29 cellular contexts compared by ENCODE assay signal in genomic region chr1:205014772-205015171, GRCh38. TPM values are rescaled to one million over a fixed set of nuclear protein-coding genes. Genes with fewer than 3 reads are reported as not detected.
DNase-seq lines count a peak whose midpoint lies in the region; ATAC-seq, FAIRE-seq and TF ChIP-seq lines count a peak whose summit lies in the region.
"Had no signal": no experiment of that assay in that cellular context is flagged by ENCODE, and none has a peak within 500 bp of the region (broad histone marks: within the 10 kb centered on the region; RNA-seq: fewer than 3 reads in every experiment).

No MANE protein-coding gene starts in this region.

- ATAC-seq in K562 (no peak), GM19035 (IDR thresholded peaks at IDR 0.05; ENCODE audit: unreplicated experiment) (no peak)
- ATAC-seq: Panc1 had no signal

- CTCF ChIA-PET in K562 (lab: Yijun Ruan, JAX; ENCODE audit: low intra/inter-chr PET ratio): no interaction called here

- H3K79me2 ChIP-seq in K562 (ENCODE audit: control insufficient read depth, insufficient read depth, low read length) (no peaks in the 10 kb centered on the region), neural progenitor cell (ENCODE audit: low read depth) (no peaks in the 10 kb centered on the region)

- H3K4me3 ChIP-seq in K562 (no peak overlapping the region), neural progenitor cell (no peak overlapping the region), thyroid gland (replicated peaks in 1 of 3) (no peak overlapping the region)
- H3K4me3 ChIP-seq: cardiac muscle cell, HAP-1, heart left ventricle, SJSA1, smooth muscle cell had no signal

- H3K9me3 Mint-ChIP-seq in neural progenitor cell (no peaks in the 10 kb centered on the region), immature natural killer cell (no peaks in the 10 kb centered on the region)
- H3K9me3 Mint-ChIP-seq: activated naive CD4-positive, alpha-beta T cell treated with anti-CD3 and anti-CD28 coated beads, Interleukin-2, amount 10 ng/mL, durations not matched to agents 7 days and 5 days; T-helper 1 cell treated with Interleukin-12 subunit alpha and Interleukin-12 subunit beta and Interleukin-4 antibody, amounts not matched to agents 30 μg/mL and 1 μg/mL, for 36 hours had no signal

- H3K4me2 ChIP-seq in K562 (ENCODE audit: insufficient read depth, low read length): no peak overlapping the region
- peak overlapping the region; percentile 61 for H3K4me2 ChIP-seq in neural progenitor cell

- H3K27ac Mint-ChIP-seq in neural progenitor cell (no peak overlapping the region), immature natural killer cell (no peak overlapping the region)
- H3K27ac Mint-ChIP-seq: activated naive CD4-positive, alpha-beta T cell treated with anti-CD3 and anti-CD28 coated beads, Interleukin-2, amount 10 ng/mL, durations not matched to agents 7 days and 5 days; T-helper 1 cell treated with Interleukin-12 subunit alpha and Interleukin-12 subunit beta and Interleukin-4 antibody, amounts not matched to agents 30 μg/mL and 1 μg/mL, for 36 hours had no signal

- no peak for TF ChIP-seq RAD21 in K562 (CRISPR knock-in tag; conservative IDR thresholded peaks at IDR 0.05 in 1 of 2, IDR thresholded peaks at IDR 0.05 in 1 of 2)

- H3K4me1 Mint-ChIP-seq in neural progenitor cell (peaks cover 47% of the 10 kb centered on the region), immature natural killer cell (no peaks in the 10 kb centered on the region)
- H3K4me1 Mint-ChIP-seq: activated naive CD4-positive, alpha-beta T cell treated with anti-CD3 and anti-CD28 coated beads, Interleukin-2, amount 10 ng/mL, durations not matched to agents 7 days and 5 days had no signal

- in situ Hi-C loops in K562 (cut with MboI): no loop called here

- no peak for FAIRE-seq in K562 (lab: Jason Lieb, UNC)

- BruUV-seq in K562 (replicated peaks; lab: Mats Ljungman, UMichigan): no TSS peak

- no peaks in the 10 kb centered on the region for H3K9me1 ChIP-seq in K562 (ENCODE audit: control insufficient read depth, insufficient read depth, low read length)

- H4K20me1 ChIP-seq in K562 (replicated peaks; ENCODE audit: control insufficient read depth, insufficient read depth, low read length) (peaks cover 23% of the 10 kb centered on the region), neural progenitor cell (ENCODE audit: low read depth) (no peaks in the 10 kb centered on the region)

- no peak overlapping the region for H3K27ac ChIP-seq in K562 (ENCODE audit: extremely low read depth, low read depth, low read length)
- no peak overlapping the region for H3K27ac ChIP-seq in neural progenitor cell
- H3K27ac ChIP-seq in thyroid gland: no peak overlapping the region
- H3K27ac ChIP-seq: cardiac muscle cell, heart left ventricle, SJSA1 had no signal

- WGBS in K562 (ENCODE audit: insufficient coverage, low coverage, missing lambda C conversion rate): 2% methylated on average over 9 of the region's 10 CpGs
- WGBS in thyroid gland, 2 donors: 58 to 71% methylated on average over 10 of the region's 10 CpGs

- peaks cover 13% of the 10 kb centered on the region for H3K27me3 Mint-ChIP-seq in neural progenitor cell (ENCODE audit: insufficient read depth, low read depth)
- H3K27me3 Mint-ChIP-seq in immature natural killer cell (ENCODE audit: low read depth in 3 of 3): peaks cover 0 to 6% (median 1%) of the 10 kb centered on the region in 3 donors

- H3K27me3 ChIP-seq in K562 (ENCODE audit: control insufficient read depth in 2 of 2, insufficient read depth in 2 of 2, low read length in 2 of 2) (peaks cover 59 to 96% of the 10 kb centered on the region in 2 experiments), neural progenitor cell (no peaks in the 10 kb centered on the region), thyroid gland (no peaks in the 10 kb centered on the region)
- H3K27me3 ChIP-seq: heart left ventricle had no signal

- intact Hi-C loops in K562 (cut with micrococcal nuclease): no loop called here
- intact Hi-C loops in thyroid gland (cut with DNase I): no loop called here

- H3F3A ChIP-seq in neural progenitor cell (ENCODE audit: low read depth): peaks cover 29% of the 10 kb centered on the region

- POLR2A ChIA-PET in K562 (lab: Yijun Ruan, JAX): interaction anchor here (0.6 to 0.8 kb wide), 6 partner anchors 9 to 389 kb away, joined by 3 to 4 read pairs (median 3); no protein-coding TSS in a partner anchor

- H3K4me3 Mint-ChIP-seq in neural progenitor cell: no peak overlapping the region
- no peak overlapping the region for H3K4me3 Mint-ChIP-seq in immature natural killer cell
- H3K4me3 Mint-ChIP-seq: activated naive CD4-positive, alpha-beta T cell treated with anti-CD3 and anti-CD28 coated beads, Interleukin-2, amount 10 ng/mL, durations not matched to agents 7 days and 5 days; T-helper 1 cell treated with Interleukin-12 subunit alpha and Interleukin-12 subunit beta and Interleukin-4 antibody, amounts not matched to agents 30 μg/mL and 1 μg/mL, for 36 hours had no signal

- H3K9ac ChIP-seq in K562 (ENCODE audit: insufficient read depth in 1 of 2, low read depth in 2 of 2, low read length in 2 of 2) (no peak overlapping the region), neural progenitor cell (no peak overlapping the region)

- H2AFZ ChIP-seq in K562 (ENCODE audit: low read depth, low read length) (no peak overlapping the region), neural progenitor cell (replicated peaks) (no peak overlapping the region)

- H3K36me3 ChIP-seq in K562 (ENCODE audit: control insufficient read depth, insufficient read depth, low read length): no peaks in the 10 kb centered on the region
- H3K36me3 ChIP-seq in neural progenitor cell: no peaks in the 10 kb centered on the region
- no peaks in the 10 kb centered on the region for H3K36me3 ChIP-seq in thyroid gland
- H3K36me3 ChIP-seq: cardiac muscle cell, HAP-1, heart left ventricle, SJSA1 had no signal

- no peaks in the 10 kb centered on the region for H3K9me3 ChIP-seq in K562 (replicated peaks; ENCODE audit: control insufficient read depth, insufficient read depth, low read depth, low read length)
- no peaks in the 10 kb centered on the region for H3K9me3 ChIP-seq in neural progenitor cell (ENCODE audit: low read depth)
- H3K9me3 ChIP-seq in thyroid gland: no peaks in the 10 kb centered on the region
- H3K9me3 ChIP-seq: HAP-1, heart left ventricle, SJSA1 had no signal

- H3K4me1 ChIP-seq in K562 (replicated peaks in 1 of 2; ENCODE audit: control insufficient read depth in 2 of 2, insufficient read depth in 2 of 2, low read length in 2 of 2): no peaks in the 10 kb centered on the region
- peaks cover 34% of the 10 kb centered on the region for H3K4me1 ChIP-seq in neural progenitor cell
- peaks cover 9 to 22% of the 10 kb centered on the region in 2 donors for H3K4me1 ChIP-seq in thyroid gland
- H3K4me1 ChIP-seq: HAP-1, SJSA1 had no signal

- peak; percentile 64 to 81 for DNase-seq in NCI-H2081 (lab: John Stamatoyannopoulos, UW)
- no peak for DNase-seq in NCI-H2081 treated with DMSO at 0.1 percent for 48 hours (lab: John Stamatoyannopoulos, UW)
- peak; percentile 38 for DNase-seq in NCI-H1092 (lab: John Stamatoyannopoulos, UW)
- no peak for DNase-seq in K562 (ENCODE audit: extremely low read depth in 1 of 4, low spot score in 3 of 4)
- no peak for DNase-seq in neural progenitor cell (ENCODE audit: low spot score)
- no peak for DNase-seq in thyroid gland
- no peak for DNase-seq in immature natural killer cell
- DNase-seq: 8988T; activated CD4-positive, alpha-beta T cell treated with anti-CD3 and anti-CD28 coated beads for 48 hours; activated naive CD4-positive, alpha-beta T cell treated with anti-CD3 and anti-CD28 coated beads, Interleukin-2, amount 10 ng/mL, durations not matched to agents 7 days and 5 days; activated T-cell treated with anti-CD3 and anti-CD28 coated beads, Interleukin-2, amount 50 U/mL, for 48 hours; heart left ventricle; Karpas-422; left cardiac atrium; MV-4-11; NCI-H187 treated with DMSO at 0.1 percent for 48 hours; NCI-H510A; NK-92 treated with Interleukin-12 subunit alpha and Interleukin-12 subunit beta, amount 100 ng/mL, for 24 hours; stimulated activated CD4-positive, alpha-beta T cell treated with anti-CD3 and anti-CD28 coated beads, Interleukin-2, amount 100 ng/mL, for 24 hours had no signal

- no peak for TF ChIP-seq POLR2A in K562 (conservative IDR thresholded peaks at IDR 0.05)
- TF ChIP-seq POLR2A in thyroid gland (IDR thresholded peaks at IDR 0.05): no peak

- TF ChIP-seq EP300 in K562 (IDR thresholded peaks at IDR 0.05; ENCODE audit: low read length): no peak

- H3K36me3 Mint-ChIP-seq in neural progenitor cell (no peaks in the 10 kb centered on the region), immature natural killer cell (no peaks in the 10 kb centered on the region)
- H3K36me3 Mint-ChIP-seq: activated naive CD4-positive, alpha-beta T cell treated with anti-CD3 and anti-CD28 coated beads, Interleukin-2, amount 10 ng/mL, durations not matched to agents 7 days and 5 days had no signal

- no peak for TF ChIP-seq CTCF in K562 (IDR thresholded peaks at IDR 0.05 in 2 of 3, conservative IDR thresholded peaks at IDR 0.05 in 1 of 3; ENCODE audit: insufficient read depth in 2 of 3, low read depth in 1 of 3, low read length in 3 of 3)
- TF ChIP-seq CTCF in neural progenitor cell (IDR thresholded peaks at IDR 0.05): no peak
- no peak for TF ChIP-seq CTCF in thyroid gland (IDR thresholded peaks at IDR 0.05)

TF ChIP-seq in K562, 482 proteins besides CTCF, POLR2A, EP300 and RAD21 (continues in another document):
- TF ChIP-seq PRPF4 (IDR thresholded peaks at IDR 0.05; ENCODE audit: insufficient read depth, low read depth, low read length, poor library complexity, severe bottlenecking): no peak

RNA-seq across cellular contexts. Expression of gene CNTN2, which starts 28.2 kb away (rescaled TPM):
- not detected in 2 replicates for total RNA-seq in K562 (2011; cell fraction: chromatin; rRNA removed; ENCODE audit: low replicate concordance)
- total RNA-seq in K562 (2011; cell fraction: nucleolus; rRNA removed): not detected in 2 replicates
- total RNA-seq in K562 (2011; cell fraction: nucleoplasm; rRNA removed): not detected in 2 replicates
- total RNA-seq in K562 (2014; rRNA removed): not detected in 2 replicates
- not detected in 2 replicates for total RNA-seq in K562 (2014; rRNA removed; fragmentation: Illumina TruSeq; extraction: Trizol)
- total RNA-seq in K562 (2015; rRNA removed; fragmentation: Illumina TruSeq; extraction: Trizol): not detected in 2 replicates
- total RNA-seq in K562 (2021): not detected in 2 replicates
- not detected in 2 replicates for polyA plus RNA-seq in K562 (2011; rRNA removed)
- polyA plus RNA-seq in K562 (2011; cell fraction: cytosol; rRNA removed): not detected in 2 replicates
- polyA plus RNA-seq in K562 (2011; cell fraction: nucleus; rRNA removed): not detected in 2 replicates
- polyA plus RNA-seq in K562 (2012): 0.06 and 0.17 TPM in 2 replicates
- polyA plus RNA-seq in K562 (2014; fragmentation: Illumina TruSeq; extraction: Trizol): not detected in 2 replicates
- not detected for polyA plus RNA-seq in K562 (2014; fragmentation: Nextera tagmentation; extraction: Ambion mirVana)
- polyA plus RNA-seq in K562 (2014; rRNA removed): not detected in 2 replicates
- not detected in 2 replicates for polyA minus RNA-seq in K562 (2011; rRNA and poly(A)+ RNA removed)
- polyA minus RNA-seq in K562 (2011; cell fraction: cytosol; rRNA and poly(A)+ RNA removed): not detected in 2 replicates
- not detected in 2 replicates for polyA minus RNA-seq in K562 (2011; cell fraction: nucleus; rRNA and poly(A)+ RNA removed)
- total RNA-seq in neural progenitor cell (ENCODE audit: low replicate concordance): 8.4 and 12.8 TPM in 2 replicates
- total RNA-seq in thyroid gland: under 1 TPM in 3 of 4 donors, not detected in 1; 0.20 to 0.45 (median 0.27) TPM
- polyA plus RNA-seq in immature natural killer cell: not detected
- total RNA-seq: cardiac muscle cell, epithelial cell of proximal tubule, fibroblast of villous mesenchyme, SJSA1, smooth muscle cell had no signal
- polyA plus RNA-seq: cardiac muscle cell, mammary epithelial cell, smooth muscle cell had no signal

Comparison
In these comparisons a context has a peak if more than half of its experiments do, and no peak if none do; other contexts are left out.
1. DNase-seq: peak in NCI-H2081 (2 of 2) and NCI-H1092 (single experiment); none in NCI-H2081 treated with DMSO at 0.1 percent for 48 hours (single experiment), K562 (0 of 4), neural progenitor cell (single experiment), thyroid gland (0 of 2) and immature natural killer cell (0 of 3).